In the genomic region with DNA sequence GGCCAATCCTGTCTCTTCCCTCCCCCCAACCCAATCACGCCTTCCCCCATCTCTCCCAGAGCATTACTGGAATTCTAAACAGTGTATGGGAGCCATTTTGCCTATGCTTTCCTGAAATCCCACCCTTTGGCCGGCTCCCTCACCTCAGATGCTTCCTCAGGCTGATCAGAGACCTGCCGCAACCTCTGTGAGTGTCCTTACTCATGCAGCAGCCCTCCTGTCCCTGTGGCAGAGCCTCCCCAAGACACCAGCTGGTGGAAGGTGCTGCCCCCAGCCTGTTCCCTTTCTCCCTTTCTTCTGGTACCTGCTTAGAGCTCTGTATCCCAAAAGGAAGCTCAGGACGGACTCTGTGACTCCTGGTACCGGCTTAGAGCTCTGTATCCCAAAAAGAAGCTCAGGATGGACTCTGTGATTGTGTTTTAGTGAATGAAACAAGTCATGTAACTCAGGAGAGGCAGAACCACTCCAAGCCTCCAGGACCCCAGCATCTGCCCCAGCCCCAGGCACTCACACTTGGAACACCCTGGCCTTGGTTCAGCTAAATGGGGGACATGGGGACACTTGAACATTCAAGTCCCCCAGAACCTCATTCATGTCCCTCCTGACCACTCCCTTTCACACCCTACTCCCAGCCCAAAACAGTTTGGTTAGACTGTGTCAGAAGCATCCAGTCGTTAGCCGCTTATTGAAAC, we compare ENCODE assay signal across 22 cellular contexts.
"Had no signal": no experiment of that assay in that cellular context is flagged by ENCODE, and none has a peak within 500 bp of the region (broad histone marks: within the 10 kb centered on the region; RNA-seq: fewer than 3 reads in every experiment).

No MANE protein-coding gene starts in this region.

- ATAC-seq: activated CD4-positive, CD25-positive, alpha-beta regulatory T cell treated with anti-CD3 and anti-CD28 coated beads, Interleukin-2, amount 50 U/mL, for 24 hours; activated CD8-positive, alpha-beta T cell treated with anti-CD3 and anti-CD28 coated beads for 36 hours; activated T-helper 17 cell treated with anti-CD3 and anti-CD28 coated beads, Interleukin-2, amount 50 U/mL, for 72 hours had no signal

- DNase-seq: activated CD4-positive, alpha-beta T cell treated with anti-CD3 and anti-CD28 coated beads for 4 hours; activated CD8-positive, alpha-beta T cell treated with anti-CD3 and anti-CD28 coated beads for 36 hours; activated gamma-delta T cell; activated naive CD4-positive, alpha-beta T cell treated with anti-CD3 and anti-CD28 coated beads for 36 hours; activated T-cell treated with anti-CD3 and anti-CD28 coated beads for 4 hours; activated T-cell treated with anti-CD3 and anti-CD28 coated beads, Interleukin-2, amount 50 U/mL, for 48 hours; brain microvascular endothelial cell; IMR-90; Kasumi-1; KBM-7; NCI-H1417; NCI-H1930; NCI-H2171; NCI-H2227 treated with DMSO at 0.1 percent for 48 hours; NCI-H446 treated with DMSO at 0.1 percent for 48 hours; NCI-H524 treated with DMSO at 0.1 percent for 48 hours; NCI-H774; Peyer's patch; SHP77 treated with DMSO at 0.1 percent for 48 hours had no signal

- H3K36me3 ChIP-seq: brain microvascular endothelial cell, cardiac muscle cell, Peyer's patch had no signal

- H3K9me3 ChIP-seq: Peyer's patch had no signal

- H3K4me1 ChIP-seq: Peyer's patch had no signal

- H3K4me3 ChIP-seq: cardiac muscle cell, Peyer's patch had no signal

- H3K27me3 ChIP-seq: brain microvascular endothelial cell, Peyer's patch had no signal

- H3K27ac ChIP-seq: brain microvascular endothelial cell, cardiac muscle cell, Peyer's patch had no signal
